10 cellular contexts compared by ENCODE assay signal in the genomic region with DNA sequence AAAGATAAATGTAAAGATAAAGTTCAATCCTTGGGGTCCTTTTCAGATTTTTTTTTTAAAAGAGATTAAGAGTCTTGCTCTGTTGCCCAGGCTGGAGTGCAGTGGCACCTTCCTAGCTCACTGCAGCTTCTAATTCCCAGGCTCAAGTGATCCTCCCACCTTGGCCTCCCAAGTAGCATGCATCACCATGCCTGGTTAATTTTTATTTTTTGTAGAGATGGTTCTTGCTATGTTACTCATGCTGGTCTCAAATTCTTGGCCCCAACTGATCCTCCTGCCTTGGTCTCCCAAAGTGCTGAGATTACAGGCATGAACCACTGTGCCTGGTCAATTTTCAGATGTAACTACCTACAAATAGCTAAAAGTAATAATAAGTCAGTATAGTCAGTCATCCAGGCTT. TPM values are rescaled to one million over a fixed set of nuclear protein-coding genes. Genes with fewer than 3 reads are reported as not detected.
DNase-seq lines count a peak whose midpoint lies in the region; ATAC-seq and TF ChIP-seq lines count a peak whose summit lies in the region.
"Had no signal": no experiment of that assay in that cellular context is flagged by ENCODE, and none has a peak within 500 bp of the region (broad histone marks: within the 10 kb centered on the region; RNA-seq: fewer than 3 reads in every experiment).

No MANE protein-coding gene starts in this region.

- peaks cover 54% of the 10 kb centered on the region for H3K4me1 Mint-ChIP-seq in MCF 10A (ENCODE audit: insufficient read depth, unreplicated experiment)
- H3K4me1 Mint-ChIP-seq in naive thymus-derived CD4-positive, alpha-beta T cell, result peaks cover 72 to 98% (median 85%) of the 10 kb centered on the region in 7 donors

- H3K4me1 ChIP-seq in right atrium auricular region (peaks cover 0 to 100% of the 10 kb centered on the region in 2 donors), uterus (peaks cover 15 to 24% of the 10 kb centered on the region in 2 donors)
- peaks cover 38 to 61% of the 10 kb centered on the region in 2 donors for H3K4me1 ChIP-seq in naive thymus-derived CD4-positive, alpha-beta T cell (ENCODE audit: control insufficient read depth in 2 of 2, insufficient read depth in 2 of 2, low read length in 2 of 2)

- no peaks in the 10 kb centered on the region for H3K9me3 ChIP-seq in right atrium auricular region
- H3K9me3 ChIP-seq in naive thymus-derived CD4-positive, alpha-beta T cell (ENCODE audit: control insufficient read depth in 2 of 3, low read length in 3 of 3), result no peaks in the 10 kb centered on the region
- no peaks in the 10 kb centered on the region for H3K9me3 ChIP-seq in uterus

- H3K27me3 ChIP-seq in right atrium auricular region (no peaks in the 10 kb centered on the region), uterus (no peaks in the 10 kb centered on the region)
- no peaks in the 10 kb centered on the region for H3K27me3 ChIP-seq in naive thymus-derived CD4-positive, alpha-beta T cell (ENCODE audit: control insufficient read depth in 2 of 2, insufficient read depth in 2 of 2, low read length in 2 of 2)

- POLR2A ChIA-PET in MCF 10A (lab: Yijun Ruan, JAX), result interaction anchor here (0.6 to 2.5 kb wide), 10 partner anchors 9 to 148 kb away, joined by 3 to 11 read pairs (median 4); a partner anchor contains a TSS
- POLR2A ChIA-PET in naive thymus-derived CD4-positive, alpha-beta T cell (lab: Charles Lee), result interaction anchor here (0.6 kb wide), 2 partner anchors 9 to 1187 kb away, joined by 3 to 5 read pairs; no protein-coding TSS in a partner anchor

- in situ Hi-C loops in GM13977 (cut with MboI; ENCODE audit: low pct_unique_long_range_greater_than_20kb, low sequenced_read_pairs, unreplicated experiment), result no loop called here

- H3K9me3 Mint-ChIP-seq in MCF 10A (ENCODE audit: unreplicated experiment), result no peaks in the 10 kb centered on the region
- no peaks in the 10 kb centered on the region for H3K9me3 Mint-ChIP-seq in naive thymus-derived CD4-positive, alpha-beta T cell

- no TSS peak for BruUV-seq in MCF 10A (replicated peaks; lab: Mats Ljungman, UMichigan)

- no peak for ATAC-seq in naive thymus-derived CD4-positive, alpha-beta T cell
- ATAC-seq in HG03108 (IDR thresholded peaks at IDR 0.05; ENCODE audit: unreplicated experiment), result no peak

- intact Hi-C loops in cardiac septum (cut with DNase I), result no loop called here
- intact Hi-C loops in MCF 10A (cut with micrococcal nuclease), result no loop called here
- intact Hi-C loops in naive thymus-derived CD4-positive, alpha-beta T cell (cut with micrococcal nuclease), result loop anchor here in 1 of 2 donors (2.0 kb wide), 1 partner anchor 15 kb away; no protein-coding TSS in a partner anchor
- intact Hi-C loops in uterus (cut with DNase I; ENCODE audit: low total_unique reads), result no loop called here

- H3K36me3 Mint-ChIP-seq in MCF 10A (ENCODE audit: insufficient read depth, unreplicated experiment), result peaks cover 65% of the 10 kb centered on the region
- H3K36me3 Mint-ChIP-seq in naive thymus-derived CD4-positive, alpha-beta T cell, result peaks cover 0 to 15% (median 8%) of the 10 kb centered on the region in 5 donors

- H3K27ac Mint-ChIP-seq in MCF 10A (ENCODE audit: low read depth, unreplicated experiment), result peak overlapping the region; percentile 97
- peak overlapping the region in 8 of 9 donors; percentile 78 to 90 (median 81) for H3K27ac Mint-ChIP-seq in naive thymus-derived CD4-positive, alpha-beta T cell

- no peak for TF ChIP-seq POLR2A in uterus (IDR thresholded peaks at IDR 0.05)

- no peaks in the 10 kb centered on the region for H3K27me3 Mint-ChIP-seq in MCF 10A (ENCODE audit: insufficient read depth, unreplicated experiment)
- no peaks in the 10 kb centered on the region for H3K27me3 Mint-ChIP-seq in naive thymus-derived CD4-positive, alpha-beta T cell

- CTCF ChIA-PET in MCF 10A (lab: Yijun Ruan, JAX), result interaction anchor here (0.7 to 1.3 kb wide), 3 partner anchors 11 to 52 kb away, joined by 3 to 5 read pairs (median 3); no protein-coding TSS in a partner anchor
- CTCF ChIA-PET in naive thymus-derived CD4-positive, alpha-beta T cell (lab: Charles Lee), result no interaction called here

- H3K36me3 ChIP-seq in right atrium auricular region (no peaks in the 10 kb centered on the region), uterus (no peaks in the 10 kb centered on the region)
- H3K36me3 ChIP-seq in naive thymus-derived CD4-positive, alpha-beta T cell (ENCODE audit: control insufficient read depth in 2 of 3, insufficient read depth in 3 of 3, low read length in 3 of 3), result peaks cover 0 to 1% (median 0%) of the 10 kb centered on the region in 3 experiments

- peak overlapping the region; percentile 70 for H3K4me3 Mint-ChIP-seq in MCF 10A (ENCODE audit: unreplicated experiment)
- H3K4me3 Mint-ChIP-seq in naive thymus-derived CD4-positive, alpha-beta T cell, result peak overlapping the region; percentile 14 to 74 (median 52)

- H3K27ac ChIP-seq in right atrium auricular region (peak overlapping the region; percentile 82 to 89), uterus (peak overlapping the region; percentile 69 to 89)
- H3K27ac ChIP-seq in naive thymus-derived CD4-positive, alpha-beta T cell (ENCODE audit: low read depth, low read length), result peak overlapping the region; percentile 48

- TF ChIP-seq CTCF in right atrium auricular region (IDR thresholded peaks at IDR 0.05), result no peak
- TF ChIP-seq CTCF in MCF 10A (IDR thresholded peaks at IDR 0.05; ENCODE audit: unreplicated experiment), result no peak
- TF ChIP-seq CTCF in uterus (IDR thresholded peaks at IDR 0.05), result no peak
- TF ChIP-seq CTCF in GM13977 (IDR thresholded peaks at IDR 0.05; ENCODE audit: extremely low read depth, insufficient read depth, missing control alignments), result no peak

- no peak for DNase-seq in right atrium auricular region (ENCODE audit: low spot score)
- DNase-seq in cardiac septum (ENCODE audit: low spot score), result no peak
- no peak for DNase-seq in MCF 10A (ENCODE audit: unreplicated experiment)
- no peak for DNase-seq in naive thymus-derived CD4-positive, alpha-beta T cell
- DNase-seq in uterus, result no peak
- DNase-seq in NCI-H128 (lab: John Stamatoyannopoulos, UW; ENCODE audit: unreplicated experiment), result no peak
- no peak for DNase-seq in GM13977 (ENCODE audit: low spot score)
- DNase-seq: activated CD4-positive, alpha-beta T cell treated with anti-CD3 and anti-CD28 coated beads for 48 hours; COR-L47 had no signal

- H3K4me3 ChIP-seq in right atrium auricular region (no peak overlapping the region), uterus (no peak overlapping the region)
- H3K4me3 ChIP-seq in naive thymus-derived CD4-positive, alpha-beta T cell (ENCODE audit: low read length), result no peak overlapping the region

RNA-seq across cellular contexts. Expression of a gene that starts 21.1 kb away (rescaled TPM):
- 10 to 100 TPM; 68.2 to 84.1 TPM for total RNA-seq in right atrium auricular region
- total RNA-seq in cardiac septum, result 66.5 TPM
- 135 and 180 TPM in 2 replicates for total RNA-seq in MCF 10A (2022)
- total RNA-seq in naive thymus-derived CD4-positive, alpha-beta T cell, result 10 to 100 TPM; 58.9 to 99.6 (median 74.7) TPM
- polyA plus RNA-seq in naive thymus-derived CD4-positive, alpha-beta T cell, result 10 to 100 TPM; 67.4 to 98.5 TPM
- total RNA-seq in uterus, result 100 to 1,000 TPM in 1 of 4 donors, 10 to 100 TPM in 3; 53.0 to 148 (median 90.0) TPM

RNA-seq across cellular contexts. Expression of a gene that starts 30.9 kb away (rescaled TPM):
- 10 to 100 TPM; 24.1 to 28.1 TPM for total RNA-seq in right atrium auricular region
- 95.7 TPM for total RNA-seq in cardiac septum
- 142 and 179 TPM in 2 replicates for total RNA-seq in MCF 10A (2022)
- 100 to 1,000 TPM; 151 to 311 (median 184) TPM for total RNA-seq in naive thymus-derived CD4-positive, alpha-beta T cell
- polyA plus RNA-seq in naive thymus-derived CD4-positive, alpha-beta T cell, result 10 to 100 TPM; 53.3 to 69.0 TPM
- total RNA-seq in uterus, result 100 to 1,000 TPM in 2 of 4 donors, 10 to 100 TPM in 2; 56.4 to 256 (median 107) TPM
